Comparison of ENCODE assay signal across 8 cellular contexts in genomic region chr2:170369894-170370293, GRCh38.
DNase-seq lines count a peak whose midpoint lies in the region; ATAC-seq and TF ChIP-seq lines count a peak whose summit lies in the region.

No MANE protein-coding gene starts in this region.

- H3K4me1 Mint-ChIP-seq in activated T-helper 2 cell treated with anti-CD3 and anti-CD28 coated beads, Interferon-gamma antibody, Interleukin-2, Interleukin-4, amounts not matched to agents 10 μg/mL and 5 μg/mL and 100 μg/mL, durations not matched to agents 14 hours and 24 hours and 36 hours (ENCODE audit: low read depth) = peaks cover 86% of the 10 kb centered on the region

- DNase-seq in Caki2 (ENCODE audit: low read depth) (peak; percentile 9), LNCaP clone FGC (ENCODE audit: low read depth) (no peak), left lobe of liver (ENCODE audit: low spot score) (no peak), suprapubic skin (ENCODE audit: low spot score in 2 of 2) (no peak), hepatic stellate cell (ENCODE audit: low spot score) (no peak), ecto neural progenitor cell (ENCODE audit: low spot score) (no peak), middle frontal gyrus (ENCODE audit: extremely low spot score, low spot score) (no peak)
- no peak for DNase-seq in activated T-helper 2 cell treated with anti-CD3 and anti-CD28 coated beads, Interferon-gamma antibody, Interleukin-2, Interleukin-4, amounts not matched to agents 10 μg/mL and 5 μg/mL and 100 μg/mL, durations not matched to agents 14 hours and 24 hours and 36 hours (ENCODE audit: low spot score)

- no peak overlapping the region for H3K4me3 ChIP-seq in LNCaP clone FGC (ENCODE audit: low read depth, low read length)
- no peak overlapping the region for H3K4me3 ChIP-seq in suprapubic skin

- peaks cover 53% of the 10 kb centered on the region for H3K27me3 ChIP-seq in suprapubic skin

- H3K4me1 ChIP-seq in suprapubic skin = no peaks in the 10 kb centered on the region

- WGBS in suprapubic skin = 40% methylated on average over 1 of the region's 1 CpG

- TF ChIP-seq CTCF in LNCaP clone FGC (IDR thresholded peaks at IDR 0.05; ENCODE audit: control insufficient read depth, extremely low read depth, insufficient read depth) (peak; percentile 23; the same call in 1 of the 2 replicates), suprapubic skin (IDR thresholded peaks at IDR 0.05) (no peak)

- peaks cover 5% of the 10 kb centered on the region for H3K36me3 Mint-ChIP-seq in activated T-helper 2 cell treated with anti-CD3 and anti-CD28 coated beads, Interferon-gamma antibody, Interleukin-2, Interleukin-4, amounts not matched to agents 10 μg/mL and 5 μg/mL and 100 μg/mL, durations not matched to agents 14 hours and 24 hours and 36 hours (ENCODE audit: low read depth)

- TF ChIP-seq POLR2A in suprapubic skin (IDR thresholded peaks at IDR 0.05) = no peak

- in situ Hi-C loops in Caki2 (cut with HindIII; ENCODE audit: low pct_unique_long_range_greater_than_20kb, low sequenced_read_pairs) = no loop called here

- H3K9me3 ChIP-seq in suprapubic skin = no peaks in the 10 kb centered on the region

- peak overlapping the region; percentile 86 for H3K27ac Mint-ChIP-seq in activated T-helper 2 cell treated with anti-CD3 and anti-CD28 coated beads, Interferon-gamma antibody, Interleukin-2, Interleukin-4, amounts not matched to agents 10 μg/mL and 5 μg/mL and 100 μg/mL, durations not matched to agents 14 hours and 24 hours and 36 hours

- no peaks in the 10 kb centered on the region for H3K9me3 Mint-ChIP-seq in activated T-helper 2 cell treated with anti-CD3 and anti-CD28 coated beads, Interferon-gamma antibody, Interleukin-2, Interleukin-4, amounts not matched to agents 10 μg/mL and 5 μg/mL and 100 μg/mL, durations not matched to agents 14 hours and 24 hours and 36 hours

- no peaks in the 10 kb centered on the region for H3K36me3 ChIP-seq in suprapubic skin

- no peaks in the 10 kb centered on the region for H3K27me3 Mint-ChIP-seq in activated T-helper 2 cell treated with anti-CD3 and anti-CD28 coated beads, Interferon-gamma antibody, Interleukin-2, Interleukin-4, amounts not matched to agents 10 μg/mL and 5 μg/mL and 100 μg/mL, durations not matched to agents 14 hours and 24 hours and 36 hours (ENCODE audit: low read depth)

- intact Hi-C loops in activated T-helper 2 cell treated with anti-CD3 and anti-CD28 coated beads, Interferon-gamma antibody, Interleukin-2, Interleukin-4, amounts not matched to agents 10 μg/mL and 5 μg/mL and 100 μg/mL, durations not matched to agents 14 hours and 24 hours and 36 hours (cut with micrococcal nuclease) = loop anchor here (1.0 to 10.0 kb wide), 4 partner anchors 8 to 1875 kb away; partner anchors contain the start of gene GORASP2

- no peak overlapping the region for H3K27ac ChIP-seq in suprapubic skin

- H3K4me3 Mint-ChIP-seq in activated T-helper 2 cell treated with anti-CD3 and anti-CD28 coated beads, Interferon-gamma antibody, Interleukin-2, Interleukin-4, amounts not matched to agents 10 μg/mL and 5 μg/mL and 100 μg/mL, durations not matched to agents 14 hours and 24 hours and 36 hours (ENCODE audit: low read depth) = peak overlapping the region; percentile 71

- peak; percentile 31 for ATAC-seq in left lobe of liver

- TF ChIP-seq EP300 in suprapubic skin (IDR thresholded peaks at IDR 0.05) = no peak
